Comparison of ENCODE assay signal across 10 cellular contexts in the genomic region with DNA sequence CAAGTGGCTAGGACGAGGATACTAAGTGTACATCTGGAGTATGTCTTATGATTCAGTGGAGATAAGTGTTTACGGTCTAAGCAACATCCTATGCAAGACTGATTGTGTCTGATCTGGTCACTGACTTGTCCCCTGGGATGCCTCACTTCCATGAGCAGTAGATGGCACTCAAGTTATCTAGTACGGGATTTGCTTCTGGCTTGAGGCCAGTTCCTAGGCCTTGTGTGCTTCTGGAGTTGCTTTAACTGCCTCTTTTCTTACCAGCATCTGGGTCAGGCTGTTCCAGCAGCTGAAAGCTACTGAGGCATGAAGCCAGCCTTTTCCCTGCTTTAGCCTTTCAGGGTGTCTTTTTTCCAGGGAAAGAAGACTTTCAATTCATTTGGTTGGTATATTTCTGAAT. TPM values are rescaled to one million over a fixed set of nuclear protein-coding genes. Genes with fewer than 3 reads are reported as not detected.
DNase-seq lines count a peak whose midpoint lies in the region; ATAC-seq and TF ChIP-seq lines count a peak whose summit lies in the region.
"Had no signal": no experiment of that assay in that cellular context is flagged by ENCODE, and none has a peak within 500 bp of the region (broad histone marks: within the 10 kb centered on the region; RNA-seq: fewer than 3 reads in every experiment).

No MANE protein-coding gene starts in this region.

- H3K4me1 Mint-ChIP-seq in nephron (no peaks in the 10 kb centered on the region), progenitor cell of endocrine pancreas (ENCODE audit: low read depth) (peaks cover 4% of the 10 kb centered on the region)
- H3K4me1 Mint-ChIP-seq: activated naive CD4-positive, alpha-beta T cell treated with anti-CD3 and anti-CD28 coated beads, Interleukin-2, amount 50 U/mL, for 24 hours had no signal

- peaks cover 81% of the 10 kb centered on the region for H3K36me3 Mint-ChIP-seq in nephron (ENCODE audit: low read depth)
- peaks cover 51% of the 10 kb centered on the region for H3K36me3 Mint-ChIP-seq in progenitor cell of endocrine pancreas (ENCODE audit: insufficient read depth)

- TF ChIP-seq CTCF in nephron (IDR thresholded peaks at IDR 0.05; ENCODE audit: unreplicated experiment in 3 of 3) (peak; percentile 14 to 30 (median 17)), progenitor cell of endocrine pancreas (IDR thresholded peaks at IDR 0.05; ENCODE audit: unreplicated experiment) (no peak)

- H3K9me3 Mint-ChIP-seq in nephron (no peaks in the 10 kb centered on the region), progenitor cell of endocrine pancreas (ENCODE audit: low read depth) (no peaks in the 10 kb centered on the region)
- H3K9me3 Mint-ChIP-seq: activated naive CD4-positive, alpha-beta T cell treated with anti-CD3 and anti-CD28 coated beads, Interleukin-2, amount 50 U/mL, for 24 hours had no signal

- DNase-seq in DMS153 (lab: John Stamatoyannopoulos, UW) (peak; percentile 13), NCI-H2196 treated with DMSO at 0.1 percent for 48 hours (lab: John Stamatoyannopoulos, UW; ENCODE audit: unreplicated experiment) (peak; percentile 25), OCI-M2 (lab: John Stamatoyannopoulos, UW; ENCODE audit: unreplicated experiment) (no peak), activated T-cell treated with anti-CD3 and anti-CD28 coated beads for 4 hours (no peak), progenitor cell of endocrine pancreas (ENCODE audit: low spot score, unreplicated experiment) (no peak)
- DNase-seq: PC-9 had no signal

- no peaks in the 10 kb centered on the region for H3K27me3 Mint-ChIP-seq in nephron (ENCODE audit: low read depth)
- no peaks in the 10 kb centered on the region for H3K27me3 Mint-ChIP-seq in progenitor cell of endocrine pancreas
- H3K27me3 Mint-ChIP-seq: activated naive CD4-positive, alpha-beta T cell treated with anti-CD3 and anti-CD28 coated beads, Interleukin-2, amount 50 U/mL, for 24 hours had no signal

- H3K4me3 Mint-ChIP-seq in nephron: no peak overlapping the region
- H3K4me3 Mint-ChIP-seq in progenitor cell of endocrine pancreas (ENCODE audit: low read depth): no peak overlapping the region
- H3K4me3 Mint-ChIP-seq: activated naive CD4-positive, alpha-beta T cell treated with anti-CD3 and anti-CD28 coated beads, Interleukin-2, amount 50 U/mL, for 24 hours had no signal

- H3K27ac ChIP-seq in cingulate gyrus (ENCODE audit: low read depth, low read length): peak overlapping the region; percentile 91
- H3K27ac ChIP-seq: PC-9 had no signal

- H3K27ac Mint-ChIP-seq in nephron (no peak overlapping the region), progenitor cell of endocrine pancreas (no peak overlapping the region)
- H3K27ac Mint-ChIP-seq: activated naive CD4-positive, alpha-beta T cell treated with anti-CD3 and anti-CD28 coated beads, Interleukin-2, amount 50 U/mL, for 24 hours had no signal

- ATAC-seq in HG02623 (IDR thresholded peaks at IDR 0.05; ENCODE audit: unreplicated experiment): no peak

RNA-seq across cellular contexts. Expression of gene SUPT6H, which starts 23.0 kb away (rescaled TPM):
- total RNA-seq in progenitor cell of endocrine pancreas: 80.0 and 88.0 TPM in 2 replicates

RNA-seq across cellular contexts. Expression of gene SDF2, which starts 23.3 kb away (rescaled TPM):
- 53.3 and 57.9 TPM in 2 replicates for total RNA-seq in progenitor cell of endocrine pancreas

RNA-seq across cellular contexts. Expression of gene PROCA1, which starts 26.7 kb away (rescaled TPM):
- total RNA-seq in progenitor cell of endocrine pancreas: 15.2 and 16.3 TPM in 2 replicates

RNA-seq across cellular contexts. Expression of gene RAB34, which starts 32.7 kb away (rescaled TPM):
- total RNA-seq in progenitor cell of endocrine pancreas: 147 and 150 TPM in 2 replicates

RNA-seq across cellular contexts. Expression of gene RPL23A, which starts 34.8 kb away (rescaled TPM):
- 1,486 and 1,562 TPM in 2 replicates for total RNA-seq in progenitor cell of endocrine pancreas

Comparison
In these comparisons a context has a peak if more than half of its experiments do, and no peak if none do; other contexts are left out.
1. DNase-seq: peak in DMS153 (single experiment) and NCI-H2196 treated with DMSO at 0.1 percent for 48 hours (single experiment); none in OCI-M2 (single experiment), activated T-cell treated with anti-CD3 and anti-CD28 coated beads for 4 hours (single experiment) and progenitor cell of endocrine pancreas (single experiment).